ENCODE assay signal across 8 cellular contexts in the genomic region with DNA sequence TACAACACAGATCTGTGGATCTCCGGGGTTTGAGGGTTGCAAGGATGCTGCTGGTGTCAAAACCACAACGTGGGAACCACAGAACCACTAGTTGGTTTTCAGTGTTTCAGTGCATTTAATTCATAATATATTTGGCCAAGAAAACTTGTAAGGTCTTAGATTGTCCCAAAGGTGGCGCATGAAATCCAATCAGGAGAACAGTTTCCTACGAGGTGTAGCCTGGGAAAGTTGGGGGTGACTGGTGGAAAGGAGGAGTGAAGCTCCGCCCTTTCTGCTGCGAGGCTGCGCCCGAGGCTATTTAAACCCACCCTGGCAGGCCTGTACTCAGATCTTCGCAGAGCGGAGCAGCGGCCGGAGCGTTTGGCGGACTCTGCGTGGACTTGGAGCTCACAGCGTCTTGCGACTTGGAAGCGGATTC. TPM values are rescaled to one million over a fixed set of nuclear protein-coding genes. Genes with fewer than 3 reads are reported as not detected.
DNase-seq lines count a peak whose midpoint lies in the region; ATAC-seq, FAIRE-seq and TF ChIP-seq lines count a peak whose summit lies in the region.
"Not testable (repeated sequence)": the region's sequence is repeated elsewhere in the genome, so short reads cannot be mapped to it uniquely, and the experiment has no call there.

No MANE protein-coding gene starts in this region.

- TF ChIP-seq CTCF in Loucy (conservative IDR thresholded peaks at IDR 0.05; ENCODE audit: low read length) (peak; percentile 43), epithelial cell of esophagus (IDR thresholded peaks at IDR 0.05; ENCODE audit: insufficient read depth, low read depth, low read length, missing control alignments) (peak; percentile 12)
- not testable (repeated sequence) for TF ChIP-seq CTCF in pancreas (IDR thresholded peaks at IDR 0.05); stomach (IDR thresholded peaks at IDR 0.05)

- not testable (repeated sequence) for TF ChIP-seq POLR2A in stomach (IDR thresholded peaks at IDR 0.05)

- H3K27me3 Mint-ChIP-seq in immature natural killer cell (ENCODE audit: low read depth in 3 of 3), result peaks cover 6 to 12% (median 8%) of the 10 kb centered on the region in 3 donors

- not testable (repeated sequence) for H3K27ac ChIP-seq in pancreas, stomach

- intact Hi-C loops in pancreas (cut with DNase I); stomach (cut with DNase I; ENCODE audit: low total_unique reads): not testable (repeated sequence)

- not testable (repeated sequence) for H3K9ac ChIP-seq in Loucy (ENCODE audit: low read depth, low read length, poor library complexity, severe bottlenecking)

- not testable (repeated sequence) for H3K9me3 ChIP-seq in Loucy (ENCODE audit: insufficient read depth, low read depth, low read length); pancreas; stomach

- H3K4me2 ChIP-seq in Loucy (ENCODE audit: low read depth, low read length, poor library complexity, severe bottlenecking), result not testable (repeated sequence)

- DNase-seq in D341Med (ENCODE audit: low spot score), result peak; percentile 48
- DNase-seq in activated CD4-positive, alpha-beta T cell treated with anti-CD3 and anti-CD28 coated beads for 4 hours, result peak; percentile 25 to 28
- peak; percentile 32 to 65 for DNase-seq in activated naive CD4-positive, alpha-beta T cell treated with anti-CD3 and anti-CD28 coated beads, Interleukin-2, amount 50 U/mL, for 72 hours (ENCODE audit: low spot score in 2 of 2)
- peak; percentile 33 for DNase-seq in epithelial cell of esophagus (ENCODE audit: low read depth)
- peak; percentile 47 to 53 (median 50) for DNase-seq in immature natural killer cell
- DNase-seq in pancreas, result peak in 5 of 6 donors; percentile 28 to 97 (median 69)
- peak; percentile 79 for DNase-seq in stomach

- not testable (repeated sequence) for ATAC-seq in activated naive CD4-positive, alpha-beta T cell treated with anti-CD3 and anti-CD28 coated beads, Interleukin-2, amount 50 U/mL, for 72 hours; pancreas

- not testable (repeated sequence) for TF ChIP-seq EP300 in stomach (IDR thresholded peaks at IDR 0.05)

- not testable (repeated sequence) for H3K27ac Mint-ChIP-seq in activated naive CD4-positive, alpha-beta T cell treated with anti-CD3 and anti-CD28 coated beads, Interleukin-2, amount 50 U/mL, for 72 hours; immature natural killer cell

- H2AFZ ChIP-seq in Loucy (ENCODE audit: low read length), result not testable (repeated sequence)

- H3K9me2 ChIP-seq in Loucy (replicated peaks; ENCODE audit: low read depth, low read length), result not testable (repeated sequence)

- not testable (repeated sequence) for H3K4me1 ChIP-seq in Loucy (ENCODE audit: insufficient read depth, low read length, poor library complexity, severe bottlenecking); pancreas; stomach

- not testable (repeated sequence) for H3F3A ChIP-seq in Loucy (ENCODE audit: low read depth)

- not testable (repeated sequence) for H3K4me3 ChIP-seq in Loucy (ENCODE audit: low read length, poor library complexity, severe bottlenecking); epithelial cell of esophagus (ENCODE audit: low read length); pancreas; stomach

- H3K4me3 Mint-ChIP-seq in immature natural killer cell, result not testable (repeated sequence)

- not testable (repeated sequence) for H3K4me1 Mint-ChIP-seq in immature natural killer cell

- H3K36me3 Mint-ChIP-seq in activated naive CD4-positive, alpha-beta T cell treated with anti-CD3 and anti-CD28 coated beads, Interleukin-2, amount 50 U/mL, for 72 hours; immature natural killer cell: not testable (repeated sequence)

- H3K9me3 Mint-ChIP-seq in activated naive CD4-positive, alpha-beta T cell treated with anti-CD3 and anti-CD28 coated beads, Interleukin-2, amount 50 U/mL, for 72 hours; immature natural killer cell: not testable (repeated sequence)

- H4K20me1 ChIP-seq in Loucy (ENCODE audit: insufficient read depth, low read length, poor library complexity, severe bottlenecking), result not testable (repeated sequence)

- H3K36me3 ChIP-seq in Loucy (ENCODE audit: insufficient read depth, low read length); pancreas; stomach: not testable (repeated sequence)

- 66 to 69% methylated on average over 18 of the region's 18 CpGs for WGBS in pancreas, 2 donors
- WGBS in stomach, 5 donors, result 74 to 81% (median 75%) methylated on average over 18 of the region's 18 CpGs

- not testable (repeated sequence) for H3K79me2 ChIP-seq in Loucy (ENCODE audit: insufficient read depth, low read length)

- H3K27me3 ChIP-seq in Loucy (ENCODE audit: insufficient read depth, low read length, poor library complexity, severe bottlenecking); pancreas: not testable (repeated sequence)
- H3K27me3 ChIP-seq in stomach, result peaks cover 0 to 16% (median 2%) of the 10 kb centered on the region in 3 donors

- not testable (repeated sequence) for FAIRE-seq in pancreas (lab: Jason Lieb, UNC)

RNA-seq across cellular contexts. Expression of a gene that starts 27.3 kb away (rescaled TPM):
- 10 to 100 TPM; 75.6 to 83.7 TPM for total RNA-seq in activated naive CD4-positive, alpha-beta T cell treated with anti-CD3 and anti-CD28 coated beads, Interleukin-2, amount 50 U/mL, for 72 hours
- polyA plus RNA-seq in immature natural killer cell (100 to 1,000 TPM in 1 of 3 donors, 10 to 100 TPM in 2; 66.7 to 133 (median 71.1) TPM), pancreas (10 to 100 TPM; 11.6 to 19.7 TPM), stomach (10 to 100 TPM; 26.0 to 34.1 (median 33.0) TPM)
- total RNA-seq in pancreas (10 to 100 TPM in 4 of 6 donors, 1 to 10 TPM in 2; 5.4 to 19.1 (median 15.0) TPM), stomach (10 to 100 TPM in 3 of 5 donors, 1 to 10 TPM in 2; 2.9 to 47.2 (median 21.2) TPM)

Comparison
In these comparisons a context has a peak if more than half of its experiments do, and no peak if none do; other contexts are left out.
1. DNase-seq: peak in every context shown above with its lines; median percentile 79 in stomach; 69 in pancreas; 50 in immature natural killer cell; 48 in activated naive CD4-positive, alpha-beta T cell treated with anti-CD3 and anti-CD28 coated beads, Interleukin-2, amount 50 U/mL, for 72 hours; 48 in D341Med; 33 in epithelial cell of esophagus; 26 in activated CD4-positive, alpha-beta T cell treated with anti-CD3 and anti-CD28 coated beads for 4 hours.